In the genomic region with DNA sequence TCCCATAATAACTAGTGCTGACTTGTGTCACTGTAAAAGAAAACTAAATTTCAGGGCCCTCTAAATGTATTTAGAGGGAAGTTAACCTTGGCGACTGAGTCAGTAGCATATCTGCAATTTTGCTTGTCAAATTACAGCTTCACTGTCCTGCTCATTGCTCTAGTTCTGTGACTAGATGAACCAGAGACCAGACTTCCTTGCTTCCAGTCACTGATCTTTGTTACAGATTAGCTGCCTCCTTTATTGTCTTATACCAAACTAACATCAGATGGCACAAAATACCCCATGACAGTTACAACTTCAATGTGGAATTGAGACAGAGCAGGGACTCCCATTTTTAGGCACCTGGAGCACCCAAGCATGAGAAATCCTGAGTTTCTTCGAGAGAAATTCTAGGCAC, we compare ENCODE assay signal across 25 cellular contexts.
DNase-seq lines count a peak whose midpoint lies in the region; ATAC-seq, FAIRE-seq and TF ChIP-seq lines count a peak whose summit lies in the region.
"Had no signal": no experiment of that assay in that cellular context is flagged by ENCODE, and none has a peak within 500 bp of the region (broad histone marks: within the 10 kb centered on the region; RNA-seq: fewer than 3 reads in every experiment).

No MANE protein-coding gene starts in this region.

- H3K23ac ChIP-seq in H1 (ENCODE audit: insufficient read length): no peak overlapping the region

- no peak overlapping the region for H3K56ac ChIP-seq in H1 (replicated peaks; ENCODE audit: insufficient read length, low read depth, low read length)

- no peaks in the 10 kb centered on the region for H3K79me2 ChIP-seq in H1 (ENCODE audit: control insufficient read depth in 1 of 2, insufficient read depth in 2 of 2, low read length in 2 of 2)

- TF ChIP-seq POLR2A in H54 (IDR thresholded peaks at IDR 0.05; ENCODE audit: low read depth, low read length): no peak
- no peak for TF ChIP-seq POLR2A in H1 (IDR thresholded peaks at IDR 0.05; ENCODE audit: control extremely low read depth in 1 of 2, low read depth in 2 of 2, low read length in 2 of 2)
- no peak for TF ChIP-seq POLR2A in vagina (IDR thresholded peaks at IDR 0.05)
- TF ChIP-seq POLR2A in testis (IDR thresholded peaks at IDR 0.05): no peak

- WGBS in H1 (ENCODE audit: extremely low coverage in 1 of 2, insufficient coverage in 1 of 2, insufficient read length in 1 of 2, insufficient replicate concordance in 2 of 2, low coverage in 1 of 2, low lambda C conversion rate in 2 of 2, missing lambda C conversion rate in 1 of 2), 2 experiments: 86% methylated on average over 2 of the region's 2 CpGs; no CpG with 5 or more reads in 1 of the 2 experiments
- WGBS in mesodermal cell (ENCODE audit: insufficient coverage in 2 of 2), 2 experiments: 86 to 89% methylated on average over 1 of the region's 2 CpGs
- WGBS in testis, 2 donors: 51 to 72% methylated on average over 2 of the region's 2 CpGs

- H3K4me3 ChIP-seq in H1 (ENCODE audit: extremely low read depth in 1 of 4, insufficient read depth in 2 of 4, low read depth in 3 of 4, low read length in 4 of 4) (no peak overlapping the region), mesodermal cell (ENCODE audit: extremely low read depth, insufficient read depth, low read length, poor library complexity, severe bottlenecking) (no peak overlapping the region), vagina (no peak overlapping the region), testis (no peak overlapping the region)
- H3K4me3 ChIP-seq: A549; BLaER1 treated with 17β-estradiol and CSF1 and Interleukin-3, amounts not matched to agents 10 nM and 100 nM; PC-9; SJSA1 had no signal

- POLR2A ChIA-PET in H1 (lab: Charles Lee; ENCODE audit: partially characterized antibody): no interaction called here

- no peaks in the 10 kb centered on the region for H4K20me1 ChIP-seq in H1 (replicated peaks in 1 of 2; ENCODE audit: control insufficient read depth in 1 of 2, insufficient read depth in 2 of 2, low read length in 2 of 2)
- H4K20me1 ChIP-seq: BLaER1 treated with 17β-estradiol and CSF1 and Interleukin-3, amounts not matched to agents 10 nM and 100 nM had no signal

- no peak overlapping the region for H2BK12ac ChIP-seq in H1 (ENCODE audit: low read depth, low read length)

- H2BK120ac ChIP-seq in H1 (replicated peaks; ENCODE audit: low read depth, low read length): no peak overlapping the region

- H2BK15ac ChIP-seq in H1 (ENCODE audit: low read length): no peak overlapping the region

- TF ChIP-seq EP300 in H1 (IDR thresholded peaks at IDR 0.05; ENCODE audit: borderline replicate concordance in 1 of 2, low read depth in 2 of 2, low read length in 2 of 2): no peak

- H3K18ac ChIP-seq in H1 (ENCODE audit: extremely low read depth, low read length): no peak overlapping the region

- no peak for TF ChIP-seq RAD21 in H1 (IDR thresholded peaks at IDR 0.05 in 1 of 2, conservative IDR thresholded peaks at IDR 0.05 in 1 of 2; ENCODE audit: low read depth in 2 of 2, low read length in 2 of 2)

- no peaks in the 10 kb centered on the region for H3K36me3 ChIP-seq in H1 (ENCODE audit: control insufficient read depth in 2 of 4, insufficient read depth in 4 of 4, low read length in 3 of 4)
- no peaks in the 10 kb centered on the region for H3K36me3 ChIP-seq in mesodermal cell (ENCODE audit: control insufficient read depth, insufficient read depth, low read length)
- H3K36me3 ChIP-seq in vagina: no peaks in the 10 kb centered on the region
- no peaks in the 10 kb centered on the region for H3K36me3 ChIP-seq in testis (ENCODE audit: low read depth, missing control alignments)
- H3K36me3 ChIP-seq: BLaER1 treated with 17β-estradiol and CSF1 and Interleukin-3, amounts not matched to agents 10 nM and 100 nM; SJSA1 had no signal

- no peaks in the 10 kb centered on the region for H3K23me2 ChIP-seq in H1 (ENCODE audit: low read depth, low read length)

- H3K4me2 ChIP-seq in H1 (ENCODE audit: insufficient read depth in 1 of 2, low read depth in 2 of 2, low read length in 2 of 2): no peak overlapping the region
- H3K4me2 ChIP-seq: A549; BLaER1 treated with 17β-estradiol and CSF1 and Interleukin-3, amounts not matched to agents 10 nM and 100 nM; KMS-11; PC-9 had no signal

- H4K8ac ChIP-seq in H1 (ENCODE audit: extremely low read depth, insufficient read depth, low read length): no peak overlapping the region

- no peaks in the 10 kb centered on the region for H3K79me1 ChIP-seq in H1 (ENCODE audit: low read depth, low read length)

- DNase-seq in H54 (ENCODE audit: insufficient read length, low spot score) (no peak), H1 (ENCODE audit: low read depth in 1 of 2, low spot score in 2 of 2) (no peak), vagina (ENCODE audit: extremely low spot score in 2 of 2) (no peak), testis (no peak), foreskin melanocyte (no peak)
- DNase-seq: AML-193; CD8-positive, alpha-beta T cell; DMS79 treated with DMSO at 0.1 percent for 48 hours; GF-D8; MM.1S; NCI-H2029; NCI-H446; NCI-H526; NCI-H82; NK-92 treated with Interleukin-12 subunit alpha and Interleukin-12 subunit beta, amount 100 ng/mL, for 24 hours; PC-9; Right ventricle myocardium superior; RPMI8226 had no signal

- TF ChIP-seq CTCF in H1 (IDR thresholded peaks at IDR 0.05; ENCODE audit: control extremely low read depth in 1 of 3, insufficient read depth in 1 of 3, low read depth in 1 of 3, low read length in 3 of 3) (no peak), vagina (IDR thresholded peaks at IDR 0.05) (no peak), testis (IDR thresholded peaks at IDR 0.05) (no peak)

- H2BK5ac ChIP-seq in H1 (ENCODE audit: low read depth, low read length): no peak overlapping the region

- no peak overlapping the region for H3K14ac ChIP-seq in H1 (ENCODE audit: insufficient read length)

- H3K9me3 ChIP-seq in H1 (ENCODE audit: insufficient read depth in 2 of 2, low read depth in 1 of 2, low read length in 1 of 2): no peaks in the 10 kb centered on the region
- no peaks in the 10 kb centered on the region for H3K9me3 ChIP-seq in mesodermal cell (ENCODE audit: control insufficient read depth, low read length)
- H3K9me3 ChIP-seq in vagina: no peaks in the 10 kb centered on the region
- H3K9me3 ChIP-seq in testis: no peaks in the 10 kb centered on the region
- H3K9me3 ChIP-seq: A549; BLaER1 treated with 17β-estradiol and CSF1 and Interleukin-3, amounts not matched to agents 10 nM and 100 nM; SJSA1 had no signal

- CTCF ChIA-PET in H1 (lab: Charles Lee; ENCODE audit: partially characterized antibody): interaction anchor here (1.5 to 1.6 kb wide), 2 partner anchors 16 to 36 kb away, joined by 3 to 4 read pairs; no protein-coding TSS in a partner anchor

- no peak overlapping the region for H4K91ac ChIP-seq in H1 (replicated peaks; ENCODE audit: insufficient read length, low read length)

- intact Hi-C loops in vagina (cut with DNase I): no loop called here
- intact Hi-C loops in testis (cut with DNase I; ENCODE audit: low total_unique reads): no loop called here

- H3K27me3 ChIP-seq in H1 (replicated peaks in 1 of 4; ENCODE audit: control insufficient read depth in 3 of 4, extremely low read depth in 1 of 4, insufficient read depth in 3 of 4, low read length in 3 of 4) (no peaks in the 10 kb centered on the region), vagina (no peaks in the 10 kb centered on the region), testis (no peaks in the 10 kb centered on the region)
- H3K27me3 ChIP-seq: BLaER1 treated with 17β-estradiol and CSF1 and Interleukin-3, amounts not matched to agents 10 nM and 100 nM; SJSA1 had no signal

- FAIRE-seq in H54 (lab: Jason Lieb, UNC) (peak; percentile 89), H1 (lab: Jason Lieb, UNC) (no peak)
- FAIRE-seq: A549, GM12891 had no signal

- H4K5ac ChIP-seq in H1 (ENCODE audit: insufficient read length, low read depth, low read length): no peak overlapping the region

- H2AFZ ChIP-seq in H1 (ENCODE audit: low read length): peak overlapping the region; percentile 93
- H2AFZ ChIP-seq: PC-9 had no signal

- no peak overlapping the region for H3K4ac ChIP-seq in H1 (replicated peaks; ENCODE audit: insufficient read length, low read depth, low read length)

- no peak overlapping the region for H2AK5ac ChIP-seq in H1 (ENCODE audit: low read depth, low read length)

- H3K4me1 ChIP-seq in H1 (replicated peaks in 1 of 4; ENCODE audit: control insufficient read depth in 3 of 4, insufficient read depth in 4 of 4, low read length in 3 of 4): peaks cover 0 to 10% (median 5%) of the 10 kb centered on the region in 4 experiments; a peak in 5 of 7 replicates
- H3K4me1 ChIP-seq in mesodermal cell (ENCODE audit: control insufficient read depth, insufficient read depth, low read length, poor library complexity, severe bottlenecking): peaks cover 49% of the 10 kb centered on the region
- peaks cover 7% of the 10 kb centered on the region for H3K4me1 ChIP-seq in vagina
- H3K4me1 ChIP-seq in testis: peaks cover 32% of the 10 kb centered on the region
- H3K4me1 ChIP-seq: A549; BLaER1 treated with 17β-estradiol and CSF1 and Interleukin-3, amounts not matched to agents 10 nM and 100 nM; SJSA1 had no signal

- no peak for ATAC-seq in HG02973 (IDR thresholded peaks at IDR 0.05; ENCODE audit: unreplicated experiment)
- ATAC-seq: A549; CD8-positive, alpha-beta T cell had no signal

- H3K27ac ChIP-seq in H1 (ENCODE audit: low read depth, low read length) (no peak overlapping the region), mesodermal cell (ENCODE audit: low read depth, low read length, severe bottlenecking) (peak overlapping the region; percentile 90), vagina (peak overlapping the region; percentile 20), testis (peak overlapping the region in 1 of 2 donors; percentile 67)
- H3K27ac ChIP-seq: A549; BLaER1 treated with 17β-estradiol and CSF1 and Interleukin-3, amounts not matched to agents 10 nM and 100 nM; KMS-11; PC-9; SJSA1 had no signal

- H3K9ac ChIP-seq in H1 (replicated peaks in 1 of 4; ENCODE audit: extremely low read depth in 1 of 4, low read depth in 3 of 4, low read length in 3 of 4): no peak overlapping the region
- H3K9ac ChIP-seq: BLaER1 treated with 17β-estradiol and CSF1 and Interleukin-3, amounts not matched to agents 10 nM and 100 nM; KMS-11 had no signal

- H2BK20ac ChIP-seq in H1 (ENCODE audit: low read length): no peak overlapping the region

TF ChIP-seq in H1, 55 proteins besides CTCF, POLR2A, EP300 and RAD21 (continues in another document):
- TF ChIP-seq SUZ12 (IDR thresholded peaks at IDR 0.05; ENCODE audit: low read length) (no peak), KDM1A (IDR thresholded peaks at IDR 0.05; ENCODE audit: borderline replicate concordance, low read length) (no peak), RNF2 (IDR thresholded peaks at IDR 0.05; ENCODE audit: borderline replicate concordance, low read depth, low read length, missing control alignments, poor library complexity, severe bottlenecking) (no peak), ZNF274 (IDR thresholded peaks at IDR 0.05; ENCODE audit: borderline replicate concordance, extremely low read depth, low read length) (no peak), RBBP5 (IDR thresholded peaks at IDR 0.05; ENCODE audit: borderline replicate concordance, low read depth, low read length) (no peak), POU5F1 (IDR thresholded peaks at IDR 0.05; ENCODE audit: low read depth, low read length) (no peak), TAF1 (IDR thresholded peaks at IDR 0.05; ENCODE audit: low read depth, low read length) (no peak), SRF (IDR thresholded peaks at IDR 0.05; ENCODE audit: low read depth, low read length) (no peak), MAFK (IDR thresholded peaks at IDR 0.05; ENCODE audit: low read depth, low read length) (no peak)
